25 cellular contexts compared by ENCODE assay signal in the genomic region with DNA sequence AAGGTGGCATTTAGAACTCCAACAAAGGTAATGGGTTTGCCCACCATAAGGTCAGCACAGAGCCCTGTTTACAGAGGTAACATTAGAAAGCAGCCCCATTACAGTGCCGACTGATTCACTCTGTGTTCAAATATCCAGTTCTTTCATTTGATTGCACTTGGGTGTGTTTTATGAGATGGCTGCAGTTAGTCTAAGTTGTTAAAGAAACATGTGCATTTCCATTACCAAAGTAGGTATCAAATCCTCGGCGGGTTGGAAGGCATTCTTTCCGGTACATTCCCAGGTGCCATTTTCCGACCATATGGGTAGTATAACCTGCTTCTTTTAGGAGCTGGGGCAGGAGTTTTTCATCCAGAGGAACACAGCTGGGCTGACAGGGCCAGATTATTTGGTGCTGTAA.
"Had no signal": no experiment of that assay in that cellular context is flagged by ENCODE, and none has a peak within 500 bp of the region (broad histone marks: within the 10 kb centered on the region; RNA-seq: fewer than 3 reads in every experiment).

No MANE protein-coding gene starts in this region.

- H3K27ac ChIP-seq: heart right ventricle, hepatocyte, left ventricle myocardium inferior, neural progenitor cell, ovary, right atrium auricular region, right lobe of liver, suprapubic skin, thoracic aorta, tibial artery, vagina had no signal

- H3K36me3 ChIP-seq: left ventricle myocardium inferior, neural progenitor cell, ovary, right atrium auricular region, suprapubic skin, thoracic aorta, tibial artery, vagina had no signal

- H3K9ac ChIP-seq: neural progenitor cell had no signal

- H3K27me3 ChIP-seq: heart right ventricle, hepatocyte, neural progenitor cell, ovary, right atrium auricular region, right lobe of liver, suprapubic skin, tibial artery, vagina had no signal

- ATAC-seq: heart right ventricle; left cardiac atrium; natural killer cell; right lobe of liver; stimulated activated effector memory CD8-positive, alpha-beta T cell treated with anti-CD3 and anti-CD28 coated beads, Interleukin-12 subunit alpha, Interleukin-12 subunit beta, amount 100 ng/mL, for 72 hours had no signal

- DNase-seq: heart right ventricle; kidney glomerular epithelial cell; left cardiac atrium; left ventricle myocardium inferior; midbrain; naive B cell; natural killer cell; nephron progenitor cell; ovary; right lobe of liver; stimulated activated CD4-positive, alpha-beta T cell treated with anti-CD3 and anti-CD28 coated beads, Interleukin-12 subunit alpha, Interleukin-12 subunit beta, amount 100 ng/mL, for 4 hours; stimulated activated CD4-positive, alpha-beta T cell treated with anti-CD3 and anti-CD28 coated beads, Interleukin-15, amount 100 ng/mL, for 24 hours; stimulated activated CD4-positive, alpha-beta T cell treated with anti-CD3 and anti-CD28 coated beads, Interleukin-2, amount 100 ng/mL, for 24 hours; stimulated activated CD4-positive, alpha-beta T cell treated with anti-CD3 and anti-CD28 coated beads, Interleukin-4, amount 100 ng/mL, for 1 hour; stimulated activated naive CD4-positive, alpha-beta T cell; tibial artery had no signal

- H3K4me2 ChIP-seq: hepatocyte, neural progenitor cell had no signal

- H3K9me3 ChIP-seq: heart right ventricle, left ventricle myocardium inferior, ovary, right atrium auricular region, right lobe of liver, suprapubic skin, thoracic aorta, tibial artery, vagina had no signal

- H3K4me3 ChIP-seq: heart right ventricle, hepatocyte, left ventricle myocardium inferior, lung, neural progenitor cell, ovary, right atrium auricular region, right lobe of liver, suprapubic skin, thoracic aorta, tibial artery, vagina had no signal

- FAIRE-seq: keratinocyte had no signal

- H2AFZ ChIP-seq: hepatocyte, neural progenitor cell had no signal

- H3K4me1 ChIP-seq: neural progenitor cell had no signal
